9 cellular contexts compared by ENCODE assay signal in genomic region chr6:128491643-128492206, GRCh38. TPM values are rescaled to one million over a fixed set of nuclear protein-coding genes. Genes with fewer than 3 reads are reported as not detected.
DNase-seq lines count a peak whose midpoint lies in the region; ATAC-seq, FAIRE-seq and TF ChIP-seq lines count a peak whose summit lies in the region.
"Had no signal": no experiment of that assay in that cellular context is flagged by ENCODE, and none has a peak within 500 bp of the region (broad histone marks: within the 10 kb centered on the region; RNA-seq: fewer than 3 reads in every experiment).

No MANE protein-coding gene starts in this region.

- TF ChIP-seq CTCF in thyroid gland (IDR thresholded peaks at IDR 0.05) (no peak), glutamatergic neuron (IDR thresholded peaks at IDR 0.05; ENCODE audit: partially characterized antibody, unreplicated experiment) (no peak)

- no peaks in the 10 kb centered on the region for H3K27me3 ChIP-seq in thyroid gland

- WGBS in thyroid gland, 2 donors: 67 to 75% methylated on average over 8 of the region's 8 CpGs

- ATAC-seq in HG03469 (IDR thresholded peaks at IDR 0.05; ENCODE audit: unreplicated experiment) (peak; percentile 52), left lobe of liver (peak; percentile 78)
- ATAC-seq: K562 had no signal

- no peak overlapping the region for H3K4me3 Mint-ChIP-seq in glutamatergic neuron (ENCODE audit: unreplicated experiment)

- no peak overlapping the region for H3K4me3 ChIP-seq in thyroid gland (replicated peaks in 1 of 3)
- H3K4me3 ChIP-seq: K562 had no signal

- DNase-seq in GM19239 (ENCODE audit: insufficient read length, low spot score) (no peak), astrocyte of the hippocampus (ENCODE audit: low read depth, low spot score) (peak; percentile 88), left lobe of liver (ENCODE audit: low spot score) (no peak), thyroid gland (no peak), glutamatergic neuron (no peak), HuH-7.5 (ENCODE audit: low spot score) (no peak)
- DNase-seq in activated naive CD4-positive, alpha-beta T cell treated with Interleukin-2 at 50 U/mL for 16 hours: no peak

- H3K27me3 Mint-ChIP-seq in glutamatergic neuron (ENCODE audit: unreplicated experiment): no peaks in the 10 kb centered on the region

- H3K36me3 Mint-ChIP-seq in glutamatergic neuron (ENCODE audit: unreplicated experiment): no peaks in the 10 kb centered on the region

- peak; percentile 65 for FAIRE-seq in GM19239 (lab: Jason Lieb, UNC)
- FAIRE-seq: K562 had no signal

- H3K4me1 Mint-ChIP-seq in glutamatergic neuron (ENCODE audit: low read depth, unreplicated experiment): peaks cover 10% of the 10 kb centered on the region

- H3K36me3 ChIP-seq in thyroid gland: no peaks in the 10 kb centered on the region

- H3K9me3 ChIP-seq in thyroid gland: no peaks in the 10 kb centered on the region

- intact Hi-C loops in thyroid gland (cut with DNase I): no loop called here

- H3K4me1 ChIP-seq in thyroid gland: no peaks in the 10 kb centered on the region

- no peak for TF ChIP-seq POLR2A in thyroid gland (IDR thresholded peaks at IDR 0.05)

- H3K27ac Mint-ChIP-seq in glutamatergic neuron (ENCODE audit: unreplicated experiment): no peak overlapping the region

- H3K9me3 Mint-ChIP-seq in glutamatergic neuron (ENCODE audit: unreplicated experiment): no peaks in the 10 kb centered on the region

- peak overlapping the region; percentile 5 to 57 (median 54) for H3K27ac ChIP-seq in thyroid gland

RNA-seq across cellular contexts. Expression of gene PTPRK, which starts 28.7 kb away (rescaled TPM):
- 38.2 TPM for total RNA-seq in left lobe of liver
- 10 to 100 TPM; 34.6 to 56.5 (median 47.0) TPM for total RNA-seq in thyroid gland
- 50.3 TPM for total RNA-seq in glutamatergic neuron (ENCODE audit: unreplicated experiment)
